ENCODE assay signal across 12 cellular contexts in genomic region chr2:109702250-109702985, GRCh38.
DNase-seq lines count a peak whose midpoint lies in the region; ATAC-seq, FAIRE-seq and TF ChIP-seq lines count a peak whose summit lies in the region.
"Had no signal": no experiment of that assay in that cellular context is flagged by ENCODE, and none has a peak within 500 bp of the region (broad histone marks: within the 10 kb centered on the region; RNA-seq: fewer than 3 reads in every experiment).

No MANE protein-coding gene starts in this region.

- H3K4me3 ChIP-seq in GM23248, result peak overlapping the region; percentile 54
- H3K4me3 ChIP-seq in SJSA1, result no peak overlapping the region
- no peak overlapping the region for H3K4me3 ChIP-seq in pancreas
- H3K4me3 ChIP-seq: tibial artery had no signal

- ATAC-seq in esophagus mucosa (peak; percentile 87), pancreas (peak; percentile 32 to 75 (median 57)), GM18505 (IDR thresholded peaks at IDR 0.05; ENCODE audit: unreplicated experiment) (no peak)

- H3K36me3 ChIP-seq in GM23248 (ENCODE audit: low read depth) (no peaks in the 10 kb centered on the region), SJSA1 (no peaks in the 10 kb centered on the region), pancreas (no peaks in the 10 kb centered on the region)
- H3K36me3 ChIP-seq: tibial artery had no signal

- no peak for FAIRE-seq in pancreas (lab: Jason Lieb, UNC)

- no peaks in the 10 kb centered on the region for H3K79me2 ChIP-seq in GM23248 (ENCODE audit: insufficient read depth)

- H3K27ac ChIP-seq in GM23248 (peak overlapping the region; percentile 96), SJSA1 (peak overlapping the region; percentile 91), pancreas (peak overlapping the region in 2 of 4 donors; percentile 55 to 62)
- H3K27ac ChIP-seq: tibial artery had no signal

- H3K27me3 ChIP-seq in GM23248 (replicated peaks; ENCODE audit: insufficient read depth), result no peaks in the 10 kb centered on the region
- H3K27me3 ChIP-seq in SJSA1 (replicated peaks), result no peaks in the 10 kb centered on the region
- H3K27me3 ChIP-seq in pancreas, result no peaks in the 10 kb centered on the region
- H3K27me3 ChIP-seq: tibial artery had no signal

- no peak for TF ChIP-seq CTCF in pancreas (IDR thresholded peaks at IDR 0.05)

- peaks cover 29% of the 10 kb centered on the region for H3K4me1 ChIP-seq in GM23248 (ENCODE audit: insufficient read depth)
- H3K4me1 ChIP-seq in SJSA1 (replicated peaks), result peaks cover 50% of the 10 kb centered on the region
- H3K4me1 ChIP-seq in pancreas, result peaks cover 0 to 9% (median 0%) of the 10 kb centered on the region in 3 donors

- H3K9me3 ChIP-seq in GM23248 (ENCODE audit: low read depth), result no peaks in the 10 kb centered on the region
- H3K9me3 ChIP-seq in SJSA1 (replicated peaks), result no peaks in the 10 kb centered on the region
- H3K9me3 ChIP-seq in pancreas, result no peaks in the 10 kb centered on the region
- H3K9me3 ChIP-seq: tibial artery had no signal

- no peak for TF ChIP-seq POLR2A in GM18505 (IDR thresholded peaks at IDR 0.05; ENCODE audit: borderline replicate concordance, extremely low read depth, insufficient read depth, insufficient read length)

- no peaks in the 10 kb centered on the region for H4K20me1 ChIP-seq in GM23248 (ENCODE audit: insufficient read depth)

- peaks cover 17% of the 10 kb centered on the region for H3F3A ChIP-seq in GM23248 (ENCODE audit: insufficient read depth)

- 17 to 18% methylated on average over 9 of the region's 9 CpGs for WGBS in GM23248 (ENCODE audit: low coverage in 1 of 2, low lambda C conversion rate in 2 of 2, missing lambda C conversion rate in 2 of 2), 2 experiments
- WGBS in pancreas, 2 donors, result 60 to 66% methylated on average over 9 of the region's 9 CpGs

- in situ Hi-C loops in GM23248 (cut with MboI), result no loop called here

- peak overlapping the region; percentile 82 for H3K9ac ChIP-seq in GM23248

- peak overlapping the region; percentile 30 for H2AFZ ChIP-seq in GM23248

- no peaks in the 10 kb centered on the region for H3K9me2 ChIP-seq in GM23248 (ENCODE audit: insufficient read depth)

- DNase-seq in GM23248 (peak; percentile 93), SJSA1 (ENCODE audit: low read depth in 1 of 2, low spot score in 2 of 2) (peak in 1 of 2 experiments; percentile 76), pancreas (no peak), DMS153 treated with DMSO at 0.1 percent for 48 hours (lab: John Stamatoyannopoulos, UW; ENCODE audit: unreplicated experiment) (no peak), HCEC 1CT (no peak), midbrain (lab: John Stamatoyannopoulos, UW) (no peak)
- DNase-seq: central memory CD4-positive, alpha-beta T cell; NCI-H524; stimulated activated CD4-positive, alpha-beta T cell treated with anti-CD3 and anti-CD28 coated beads, Interleukin-4, amount 100 ng/mL, for 1 hour; tibial artery had no signal

- intact Hi-C loops in pancreas (cut with DNase I), result no loop called here

- H3K4me2 ChIP-seq in GM23248 (ENCODE audit: unreplicated experiment), result peak overlapping the region; percentile 72
